ENCODE assay signal across 15 cellular contexts in the genomic region with DNA sequence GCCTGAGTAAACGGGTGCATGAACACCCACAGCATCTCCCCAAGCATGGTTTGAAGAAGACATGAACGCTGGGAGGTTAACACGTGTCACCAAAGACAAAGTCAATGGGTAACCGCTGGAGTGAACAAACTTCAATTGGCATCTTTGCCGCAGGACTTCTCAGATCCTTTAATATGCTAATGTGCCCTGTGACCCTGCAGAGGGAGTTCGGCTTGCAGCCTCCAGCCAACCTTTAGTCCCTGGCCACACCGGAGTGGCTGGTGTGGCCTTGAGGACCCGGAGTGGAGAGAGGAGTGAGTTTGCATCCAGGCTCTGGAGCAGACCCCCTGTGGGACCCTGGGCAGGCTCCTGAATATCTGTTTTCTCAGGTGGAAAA. TPM values are rescaled to one million over a fixed set of nuclear protein-coding genes. Genes with fewer than 3 reads are reported as not detected.
"Had no signal": no experiment of that assay in that cellular context is flagged by ENCODE, and none has a peak within 500 bp of the region (broad histone marks: within the 10 kb centered on the region; RNA-seq: fewer than 3 reads in every experiment).

No MANE protein-coding gene starts in this region.

- H3K9ac ChIP-seq: parathyroid adenoma had no signal

- DNase-seq: activated CD4-positive, alpha-beta T cell treated with anti-CD3 and anti-CD28 coated beads for 4 hours; activated CD8-positive, alpha-beta memory T cell treated with anti-CD3 and anti-CD28 coated beads, Interleukin-2, amount 50 U/mL, for 4 hours; activated CD8-positive, alpha-beta T cell treated with anti-CD3 and anti-CD28 coated beads for 36 hours; activated naive CD8-positive, alpha-beta T cell treated with anti-CD3 and anti-CD28 coated beads, Interleukin-2, amount 10 ng/mL, durations not matched to agents 7 days and 5 days; activated T-cell treated with anti-CD3 and anti-CD28 coated beads, Interleukin-2, amount 50 U/mL, for 72 hours; aorta; foreskin keratinocyte; islet precursor cell; stimulated activated CD4-positive, alpha-beta T cell treated with anti-CD3 and anti-CD28 coated beads, Interleukin-15, amount 100 ng/mL, for 24 hours; stimulated activated CD4-positive, alpha-beta T cell treated with anti-CD3 and anti-CD28 coated beads, Interleukin-4, amount 100 ng/mL, for 24 hours had no signal

- FAIRE-seq: bronchial epithelial cell, urothelium cell line had no signal

- H3K9me3 ChIP-seq: thoracic aorta had no signal

- H3K79me2 ChIP-seq: parathyroid adenoma had no signal

- ATAC-seq: activated CD8-positive, alpha-beta T cell treated with anti-CD3 and anti-CD28 coated beads for 36 hours; activated T-cell treated with anti-CD3 and anti-CD28 coated beads, Interleukin-2, amount 50 U/mL, for 72 hours; foreskin keratinocyte had no signal

- H3K4me3 ChIP-seq: thoracic aorta had no signal

- H3K36me3 ChIP-seq: thoracic aorta had no signal

- H3K27ac ChIP-seq: foreskin keratinocyte, parathyroid adenoma, thoracic aorta had no signal

- H2AFZ ChIP-seq: parathyroid adenoma had no signal

- H3K4me1 ChIP-seq: foreskin keratinocyte, parathyroid adenoma had no signal

RNA-seq across cellular contexts. Expression of a gene that starts 57.0 kb away (rescaled TPM):
- total RNA-seq: activated CD8-positive, alpha-beta T cell treated with anti-CD3 and anti-CD28 coated beads for 36 hours; activated naive CD8-positive, alpha-beta T cell treated with anti-CD3 and anti-CD28 coated beads, Interleukin-2, amount 10 ng/mL, durations not matched to agents 7 days and 5 days; foreskin keratinocyte; mesenteric fat pad had no signal
- polyA plus RNA-seq: aorta, foreskin keratinocyte had no signal
